1 cellular context compared by ENCODE assay signal in genomic region chr11:65883786-65884715, GRCh38.
TF ChIP-seq lines count a peak whose summit lies in the region.

No MANE protein-coding gene starts in this region.

TF ChIP-seq in SK-N-SH treated with all-trans-retinoic acid at 6 μM for 48 hours, 23 proteins besides CTCF, POLR2A, EP300 and RAD21 (continued from another document):
- TF ChIP-seq, protein P1, sequence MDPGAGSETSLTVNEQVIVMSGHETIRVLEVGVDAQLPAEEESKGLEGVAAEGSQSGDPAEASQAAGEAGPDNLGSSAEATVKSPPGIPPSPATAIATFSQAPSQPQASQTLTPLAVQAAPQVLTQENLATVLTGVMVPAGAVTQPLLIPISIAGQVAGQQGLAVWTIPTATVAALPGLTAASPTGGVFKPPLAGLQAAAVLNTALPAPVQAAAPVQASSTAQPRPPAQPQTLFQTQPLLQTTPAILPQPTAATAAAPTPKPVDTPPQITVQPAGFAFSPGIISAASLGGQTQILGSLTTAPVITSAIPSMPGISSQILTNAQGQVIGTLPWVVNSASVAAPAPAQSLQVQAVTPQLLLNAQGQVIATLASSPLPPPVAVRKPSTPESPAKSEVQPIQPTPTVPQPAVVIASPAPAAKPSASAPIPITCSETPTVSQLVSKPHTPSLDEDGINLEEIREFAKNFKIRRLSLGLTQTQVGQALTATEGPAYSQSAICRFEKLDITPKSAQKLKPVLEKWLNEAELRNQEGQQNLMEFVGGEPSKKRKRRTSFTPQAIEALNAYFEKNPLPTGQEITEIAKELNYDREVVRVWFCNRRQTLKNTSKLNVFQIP (CRISPR knock-in tag; IDR thresholded peaks at IDR 0.05; ENCODE audit: borderline replicate concordance, low read depth): no peak
- no peak for TF ChIP-seq ZNF565 (CRISPR knock-in tag; conservative IDR thresholded peaks at IDR 0.05; ENCODE audit: low read depth)
